Comparison of ENCODE assay signal across 9 cellular contexts in genomic region chr12:52221912-52222457, GRCh38. TPM values are rescaled to one million over a fixed set of nuclear protein-coding genes. Genes with fewer than 3 reads are reported as not detected.
DNase-seq lines count a peak whose midpoint lies in the region; ATAC-seq and TF ChIP-seq lines count a peak whose summit lies in the region.
"Had no signal": no experiment of that assay in that cellular context is flagged by ENCODE, and none has a peak within 500 bp of the region (broad histone marks: within the 10 kb centered on the region; RNA-seq: fewer than 3 reads in every experiment).

No MANE protein-coding gene starts in this region.

- H3K9me2 ChIP-seq in Loucy (replicated peaks; ENCODE audit: low read depth, low read length): no peaks in the 10 kb centered on the region

- TF ChIP-seq CTCF in Loucy (conservative IDR thresholded peaks at IDR 0.05; ENCODE audit: low read length) (peak; percentile 80), omental fat pad (IDR thresholded peaks at IDR 0.05) (no peak)

- no peaks in the 10 kb centered on the region for H3K79me2 ChIP-seq in Loucy (ENCODE audit: insufficient read depth, low read length)

- H3K9ac ChIP-seq in Loucy (ENCODE audit: low read depth, low read length, poor library complexity, severe bottlenecking): no peak overlapping the region

- peaks cover 5% of the 10 kb centered on the region for H3K27me3 ChIP-seq in Loucy (ENCODE audit: insufficient read depth, low read length, poor library complexity, severe bottlenecking)

- H3K9me3 ChIP-seq in Loucy (ENCODE audit: insufficient read depth, low read depth, low read length): no peaks in the 10 kb centered on the region

- DNase-seq in GDM1 (lab: John Stamatoyannopoulos, UW): peak; percentile 48
- peak; percentile 41 to 69 for DNase-seq in activated CD4-positive, alpha-beta T cell treated with anti-CD3 and anti-CD28 coated beads, Interleukin-2, amount 50 U/mL, for 24 hours (ENCODE audit: low read depth in 1 of 2, low spot score in 1 of 2)
- peak; percentile 77 for DNase-seq in epithelial cell of prostate (ENCODE audit: low read depth, low spot score)
- DNase-seq in omental fat pad (ENCODE audit: low spot score): no peak

- no peak overlapping the region for H3K4me3 ChIP-seq in Loucy (ENCODE audit: low read length, poor library complexity, severe bottlenecking)

- H3K4me2 ChIP-seq in Loucy (ENCODE audit: low read depth, low read length, poor library complexity, severe bottlenecking): no peak overlapping the region

- H4K20me1 ChIP-seq in Loucy (ENCODE audit: insufficient read depth, low read length, poor library complexity, severe bottlenecking): no peaks in the 10 kb centered on the region

- no peak overlapping the region for H2AFZ ChIP-seq in Loucy (ENCODE audit: low read length)

- H3K36me3 ChIP-seq in Loucy (ENCODE audit: insufficient read depth, low read length): no peaks in the 10 kb centered on the region

- H3F3A ChIP-seq in Loucy (ENCODE audit: low read depth): no peaks in the 10 kb centered on the region

- peak overlapping the region; percentile 62 for H3K27ac ChIP-seq in epithelial cell of prostate

- ATAC-seq in omental fat pad (ENCODE audit: low FRiP score): peak; percentile 49
- no peak for ATAC-seq in GM19324 (IDR thresholded peaks at IDR 0.05; ENCODE audit: low FRiP score, unreplicated experiment)
- ATAC-seq in GM21619 (IDR thresholded peaks at IDR 0.05; ENCODE audit: unreplicated experiment): no peak
- ATAC-seq in HG03095 (IDR thresholded peaks at IDR 0.05; ENCODE audit: unreplicated experiment): no peak

- no peaks in the 10 kb centered on the region for H3K4me1 ChIP-seq in Loucy (ENCODE audit: insufficient read depth, low read length, poor library complexity, severe bottlenecking)

RNA-seq across cellular contexts. Expression of gene KRT7, which starts 11.1 kb away (rescaled TPM):
- total RNA-seq in omental fat pad: 100 to 1,000 TPM in 3 of 4 donors, 1 to 10 TPM in 1; 2.5 to 248 (median 111) TPM

RNA-seq across cellular contexts. Expression of gene KRT80, which starts 30.2 kb away (rescaled TPM):
- total RNA-seq in omental fat pad: 1 to 10 TPM in 1 of 4 donors, under 1 TPM in 2, not detected in 1; 0.37 to 5.5 (median 0.75) TPM
- total RNA-seq: T-helper 1 cell treated with Interleukin-12 subunit alpha and Interleukin-12 subunit beta and Interleukin-4 antibody, amounts not matched to agents 30 ng/mL and 1 ng/mL, for 36 hours had no signal

RNA-seq across cellular contexts. Expression of gene KRT86, which starts 52.5 kb away (rescaled TPM):
- total RNA-seq in omental fat pad: under 1 TPM in 1 of 4 donors, not detected in 3; 0.37 TPM
